In the genomic region with DNA sequence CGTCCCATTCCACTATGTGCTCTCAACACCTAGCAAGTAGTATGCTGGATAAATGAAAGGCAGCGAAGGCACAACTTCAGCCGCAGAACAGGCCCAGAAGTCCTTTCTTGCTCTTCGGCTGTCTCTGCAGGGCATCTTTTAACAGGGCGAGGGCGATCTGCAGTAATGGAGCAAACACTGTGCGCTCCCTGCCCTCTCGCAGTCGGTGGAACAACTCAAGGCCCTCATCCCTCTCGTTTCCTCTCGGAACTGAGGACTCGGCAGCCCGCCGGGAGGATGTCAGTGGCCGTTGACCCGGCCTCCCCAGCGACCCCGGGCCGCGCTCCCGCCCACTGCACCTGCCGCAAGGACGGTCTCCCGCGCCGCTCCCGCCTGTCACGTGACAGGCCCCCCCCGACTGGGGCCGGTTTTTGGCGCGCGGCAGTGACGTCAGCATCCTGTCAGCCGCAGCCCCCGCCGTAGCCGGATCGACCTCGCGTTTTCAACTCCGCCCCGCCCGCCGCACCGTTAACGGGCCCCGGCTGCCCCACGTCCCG, we compare ENCODE assay signal across 8 cellular contexts. TPM values are rescaled to one million over a fixed set of nuclear protein-coding genes. Genes with fewer than 3 reads are reported as not detected.
DNase-seq lines count a peak whose midpoint lies in the region; ATAC-seq, FAIRE-seq and TF ChIP-seq lines count a peak whose summit lies in the region.

No MANE protein-coding gene starts in this region.

- DNase-seq in NCI-H524 treated with DMSO at 0.1 percent for 48 hours (lab: John Stamatoyannopoulos, UW) (peak; percentile 55), dedifferentiated amniotic fluid mesenchymal stem cell (ENCODE audit: extremely low spot score) (peak; percentile 68), HepG2 (ENCODE audit: low spot score) (peak; percentile 68)
- peak; percentile 93 for DNase-seq in activated CD4-positive, alpha-beta T cell treated with anti-CD3 and anti-CD28 coated beads, Interleukin-2, amount 50 U/mL, for 1 hour
- peak; percentile 90 for DNase-seq in stimulated activated CD4-positive, alpha-beta T cell treated with anti-CD3 and anti-CD28 coated beads, Interleukin-2, amount 100 ng/mL, for 4 hours (ENCODE audit: low read depth)

- peak overlapping the region; percentile 97 for H3K4me2 ChIP-seq in HepG2 (ENCODE audit: low read depth, low read length)

- 0% methylated on average over 4 of the region's 50 CpGs for WGBS in HepG2 (ENCODE audit: low lambda C conversion rate)

- FAIRE-seq in HepG2 (lab: Jason Lieb, UNC) = no peak

- POLR2A ChIA-PET in HepG2 (lab: Yijun Ruan, JAX) = interaction anchor here (0.7 to 2.0 kb wide), 11 partner anchors 15 to 73 kb away, joined by 3 to 12 read pairs (median 4); partner anchors contain the start of gene SLC35D2

- H3K4me3 ChIP-seq in GM12875 (ENCODE audit: low read depth, low read length) (peak overlapping the region; percentile 96), HepG2 (replicated peaks in 1 of 3; ENCODE audit: insufficient read depth in 1 of 3, low read depth in 2 of 3, low read length in 3 of 3) (peak overlapping the region; percentile 79 to 89 (median 84))

- H3K36me3 ChIP-seq in HepG2 (replicated peaks in 1 of 2; ENCODE audit: control insufficient read depth in 1 of 2, insufficient read depth in 2 of 2, low read length in 2 of 2) = no peaks in the 10 kb centered on the region

- TF ChIP-seq EP300 in HepG2 (IDR thresholded peaks at IDR 0.05; ENCODE audit: low read depth in 2 of 2, low read length in 2 of 2) (peak in 1 of 2 experiments; percentile 43; a peak in 1 of 4 replicates), HepG2 (CRISPR knock-in tag; IDR thresholded peaks at IDR 0.05; ENCODE audit: borderline replicate concordance) (no peak)

- H3K4me1 ChIP-seq in HepG2 (ENCODE audit: insufficient read depth, low read length) = peaks cover 64% of the 10 kb centered on the region

- no peak; the same call in 1 of the 2 replicates for TF ChIP-seq RAD21 in HepG2 (CRISPR knock-in tag; IDR thresholded peaks at IDR 0.05)

- no TSS peak for BruUV-seq in HepG2 (replicated peaks; lab: Mats Ljungman, UMichigan)

- in situ Hi-C loops in HepG2 (cut with HindIII; ENCODE audit: extremely low pct_ligation_motif_present, low pct_unique_long_range_greater_than_20kb) = loop anchor here (5.0 kb wide), 1 partner anchor 75 kb away; no protein-coding TSS in a partner anchor

- peak overlapping the region; percentile 100 for H3K9ac ChIP-seq in HepG2 (ENCODE audit: insufficient read depth, low read depth, low read length)

- intact Hi-C loops in HepG2 (cut with micrococcal nuclease; ENCODE audit: unreplicated experiment) = loop anchor here (2.0 to 5.0 kb wide), 3 partner anchors 30 to 90 kb away; no protein-coding TSS in a partner anchor

- no peak overlapping the region for H2AFZ ChIP-seq in HepG2 (ENCODE audit: low read length)

- no peaks in the 10 kb centered on the region; a peak in 1 of 5 replicates for H3K27me3 ChIP-seq in HepG2 (ENCODE audit: control insufficient read depth in 1 of 2, insufficient read depth in 2 of 2, low read length in 2 of 2)

- peak overlapping the region; percentile 90 for H3K27ac ChIP-seq in HepG2 (ENCODE audit: extremely low read length, insufficient read depth, low read length)

- peaks cover 47% of the 10 kb centered on the region for H3K79me2 ChIP-seq in HepG2 (ENCODE audit: insufficient read depth, low read length)

- ATAC-seq in HG03135 (IDR thresholded peaks at IDR 0.05; ENCODE audit: unreplicated experiment) = peak; percentile 31
- peak; percentile 17 for ATAC-seq in HepG2
- ATAC-seq in HG02884 (IDR thresholded peaks at IDR 0.05; ENCODE audit: unreplicated experiment) = no peak

- no peaks in the 10 kb centered on the region for H3K9me3 ChIP-seq in HepG2 (ENCODE audit: low read length)

- TF ChIP-seq POLR2A in HepG2 (IDR thresholded peaks at IDR 0.05; ENCODE audit: insufficient read depth in 1 of 2, low read depth in 2 of 2, low read length in 2 of 2) = peak; percentile 93 to 99

- CTCF ChIA-PET in HepG2 (lab: Yijun Ruan, JAX; ENCODE audit: low intra/inter-chr PET ratio, low total read pairs) = no interaction called here

- TF ChIP-seq CTCF in GM12875 (IDR thresholded peaks at IDR 0.05; ENCODE audit: borderline replicate concordance, insufficient read depth, low read depth, low read length) (no peak), HepG2 (CRISPR knock-in tag; IDR thresholded peaks at IDR 0.05) (peak; percentile 9; the same call in 1 of the 2 replicates)

- H4K20me1 ChIP-seq in HepG2 (ENCODE audit: insufficient read depth, low read length) = no peaks in the 10 kb centered on the region; the same call in 1 of the 2 replicates

RNA-seq across cellular contexts. Expression of gene ZNF367, which starts 1.1 kb away (rescaled TPM):
- total RNA-seq in HepG2 (2016; rRNA removed; fragmentation: Illumina TruSeq; extraction: Trizol) = 7.7 and 8.1 TPM in 2 replicates
- 1.2 TPM in 2 replicates for total RNA-seq in HepG2 (2016; cell fraction: cytosol; rRNA removed; fragmentation: Illumina TruSeq; extraction: Trizol; ENCODE audit: low read depth)
- total RNA-seq in HepG2 (2016; cell fraction: insoluble cytoplasmic fraction; rRNA removed; fragmentation: Illumina TruSeq; extraction: Trizol) = 8.0 and 8.1 TPM in 2 replicates
- 3.0 and 4.0 TPM in 2 replicates for total RNA-seq in HepG2 (2016; cell fraction: membrane; rRNA removed; fragmentation: Illumina TruSeq; extraction: Trizol)
- total RNA-seq in HepG2 (2016; cell fraction: nucleus; rRNA removed; fragmentation: Illumina TruSeq; extraction: Trizol) = 10.3 and 11.5 TPM in 2 replicates
- polyA plus RNA-seq in HepG2 (2011; rRNA removed) = 1.8 and 2.9 TPM in 2 replicates
- 1.1 TPM in 2 replicates for polyA plus RNA-seq in HepG2 (2011; cell fraction: cytosol; rRNA removed)
- polyA plus RNA-seq in HepG2 (2011; cell fraction: nucleus; rRNA removed) = 2.0 and 3.3 TPM in 2 replicates
- polyA plus RNA-seq in HepG2 (2012) = 2.5 and 4.6 TPM in 2 replicates
- 0.44 and 0.57 TPM in 2 replicates for polyA plus RNA-seq in HepG2 (2016; cell fraction: cytosol; fragmentation: Illumina TruSeq; extraction: Trizol; ENCODE audit: low read depth)
- 7.1 and 7.8 TPM in 2 replicates for polyA plus RNA-seq in HepG2 (2016; cell fraction: insoluble cytoplasmic fraction; fragmentation: Illumina TruSeq; extraction: Trizol; ENCODE audit: low read depth)
- polyA plus RNA-seq in HepG2 (2016; cell fraction: membrane; fragmentation: Illumina TruSeq; extraction: Trizol; ENCODE audit: low read depth) = 1.4 and 1.7 TPM in 2 replicates
- 19.1 and 20.1 TPM in 2 replicates for polyA plus RNA-seq in HepG2 (2016; cell fraction: nucleus; fragmentation: Illumina TruSeq; extraction: Trizol; ENCODE audit: insufficient read depth, low read depth)
- 2.3 and 10.9 TPM in 2 replicates for polyA minus RNA-seq in HepG2 (2011; rRNA and poly(A)+ RNA removed; ENCODE audit: low replicate concordance)
- polyA minus RNA-seq in HepG2 (2011; cell fraction: cytosol; rRNA and poly(A)+ RNA removed) = 1.8 and 2.5 TPM in 2 replicates
- polyA minus RNA-seq in HepG2 (2011; cell fraction: nucleus; rRNA and poly(A)+ RNA removed) = 3.4 and 5.7 TPM in 2 replicates

RNA-seq across cellular contexts. Expression of gene HABP4, which starts 32.9 kb away (rescaled TPM):
- 14.3 and 16.9 TPM in 2 replicates for total RNA-seq in HepG2 (2016; rRNA removed; fragmentation: Illumina TruSeq; extraction: Trizol)
- 18.4 and 20.8 TPM in 2 replicates for total RNA-seq in HepG2 (2016; cell fraction: cytosol; rRNA removed; fragmentation: Illumina TruSeq; extraction: Trizol; ENCODE audit: low read depth)
- 15.7 TPM in 2 replicates for total RNA-seq in HepG2 (2016; cell fraction: insoluble cytoplasmic fraction; rRNA removed; fragmentation: Illumina TruSeq; extraction: Trizol)
- total RNA-seq in HepG2 (2016; cell fraction: membrane; rRNA removed; fragmentation: Illumina TruSeq; extraction: Trizol) = 19.9 and 20.6 TPM in 2 replicates
- total RNA-seq in HepG2 (2016; cell fraction: nucleus; rRNA removed; fragmentation: Illumina TruSeq; extraction: Trizol) = 7.3 and 8.2 TPM in 2 replicates
- polyA plus RNA-seq in HepG2 (2011; rRNA removed) = 21.7 and 26.6 TPM in 2 replicates
- 20.8 and 23.4 TPM in 2 replicates for polyA plus RNA-seq in HepG2 (2011; cell fraction: cytosol; rRNA removed)
- polyA plus RNA-seq in HepG2 (2011; cell fraction: nucleus; rRNA removed) = 12.7 and 13.6 TPM in 2 replicates
- polyA plus RNA-seq in HepG2 (2012) = 42.1 and 46.6 TPM in 2 replicates
- 13.3 and 14.9 TPM in 2 replicates for polyA plus RNA-seq in HepG2 (2016; cell fraction: cytosol; fragmentation: Illumina TruSeq; extraction: Trizol; ENCODE audit: low read depth)
- 23.9 and 25.8 TPM in 2 replicates for polyA plus RNA-seq in HepG2 (2016; cell fraction: insoluble cytoplasmic fraction; fragmentation: Illumina TruSeq; extraction: Trizol; ENCODE audit: low read depth)
- 20.6 and 21.6 TPM in 2 replicates for polyA plus RNA-seq in HepG2 (2016; cell fraction: membrane; fragmentation: Illumina TruSeq; extraction: Trizol; ENCODE audit: low read depth)
- 23.5 and 25.3 TPM in 2 replicates for polyA plus RNA-seq in HepG2 (2016; cell fraction: nucleus; fragmentation: Illumina TruSeq; extraction: Trizol; ENCODE audit: insufficient read depth, low read depth)
- 1.4 and 6.0 TPM in 2 replicates for polyA minus RNA-seq in HepG2 (2011; rRNA and poly(A)+ RNA removed; ENCODE audit: low replicate concordance)
- polyA minus RNA-seq in HepG2 (2011; cell fraction: cytosol; rRNA and poly(A)+ RNA removed) = 9.7 and 10.0 TPM in 2 replicates
- polyA minus RNA-seq in HepG2 (2011; cell fraction: nucleus; rRNA and poly(A)+ RNA removed) = 10.3 and 10.7 TPM in 2 replicates

RNA-seq across cellular contexts. Expression of gene SLC35D2, which starts 33.6 kb away (rescaled TPM):
- 59.6 and 96.2 TPM in 2 replicates for total RNA-seq in HepG2 (2016; rRNA removed; fragmentation: Illumina TruSeq; extraction: Trizol)
- 187 and 190 TPM in 2 replicates for total RNA-seq in HepG2 (2016; cell fraction: cytosol; rRNA removed; fragmentation: Illumina TruSeq; extraction: Trizol; ENCODE audit: low read depth)
- total RNA-seq in HepG2 (2016; cell fraction: insoluble cytoplasmic fraction; rRNA removed; fragmentation: Illumina TruSeq; extraction: Trizol) = 58.0 and 98.8 TPM in 2 replicates
- 218 and 226 TPM in 2 replicates for total RNA-seq in HepG2 (2016; cell fraction: membrane; rRNA removed; fragmentation: Illumina TruSeq; extraction: Trizol)
- total RNA-seq in HepG2 (2016; cell fraction: nucleus; rRNA removed; fragmentation: Illumina TruSeq; extraction: Trizol) = 63.3 and 75.6 TPM in 2 replicates
- polyA plus RNA-seq in HepG2 (2011; rRNA removed) = 97.4 and 103 TPM in 2 replicates
- 70.4 and 119 TPM in 2 replicates for polyA plus RNA-seq in HepG2 (2011; cell fraction: cytosol; rRNA removed)
- polyA plus RNA-seq in HepG2 (2011; cell fraction: nucleus; rRNA removed) = 52.2 and 66.4 TPM in 2 replicates
- polyA plus RNA-seq in HepG2 (2012) = 137 and 167 TPM in 2 replicates
- polyA plus RNA-seq in HepG2 (2016; cell fraction: cytosol; fragmentation: Illumina TruSeq; extraction: Trizol; ENCODE audit: low read depth) = 214 and 245 TPM in 2 replicates
- 71.1 and 77.0 TPM in 2 replicates for polyA plus RNA-seq in HepG2 (2016; cell fraction: insoluble cytoplasmic fraction; fragmentation: Illumina TruSeq; extraction: Trizol; ENCODE audit: low read depth)
- polyA plus RNA-seq in HepG2 (2016; cell fraction: membrane; fragmentation: Illumina TruSeq; extraction: Trizol; ENCODE audit: low read depth) = 233 and 237 TPM in 2 replicates
- polyA plus RNA-seq in HepG2 (2016; cell fraction: nucleus; fragmentation: Illumina TruSeq; extraction: Trizol; ENCODE audit: insufficient read depth, low read depth) = 115 and 125 TPM in 2 replicates
- 5.1 and 25.0 TPM in 2 replicates for polyA minus RNA-seq in HepG2 (2011; rRNA and poly(A)+ RNA removed; ENCODE audit: low replicate concordance)
- 50.7 and 55.5 TPM in 2 replicates for polyA minus RNA-seq in HepG2 (2011; cell fraction: cytosol; rRNA and poly(A)+ RNA removed)
- 68.4 and 80.7 TPM in 2 replicates for polyA minus RNA-seq in HepG2 (2011; cell fraction: nucleus; rRNA and poly(A)+ RNA removed)
